Comparison of ENCODE assay signal across 8 cellular contexts in genomic region chr5:1800470-1801060, GRCh38. TPM values are rescaled to one million over a fixed set of nuclear protein-coding genes. Genes with fewer than 3 reads are reported as not detected.
A peak's percentile ranks its signal among the peaks of the same experiment; 100 is the strongest.
DNase-seq lines count a peak whose midpoint lies in the region; ATAC-seq and TF ChIP-seq lines count a peak whose summit lies in the region.

No MANE protein-coding gene starts in this region.

- H3K4me3 Mint-ChIP-seq in memory B cell, result peak overlapping the region; percentile 93

- WGBS in transverse colon (ENCODE audit: low coverage in 1 of 2), 2 donors, result 19 to 20% methylated on average over 16 to 20 of the region's 20 CpGs

- TF ChIP-seq CTCF in transverse colon (IDR thresholded peaks at IDR 0.05), result no peak

- DNase-seq in NCI-H510A treated with DMSO at 0.1 percent for 48 hours (lab: John Stamatoyannopoulos, UW) (peak; percentile 72), NCI-H510A (lab: John Stamatoyannopoulos, UW) (no peak), SIG-M5 treated with dmso at 0.1 percent for 504 hours (lab: John Stamatoyannopoulos, UW; ENCODE audit: unreplicated experiment) (peak; percentile 63), memory B cell (ENCODE audit: low spot score in 2 of 2) (peak; percentile 23 to 25), transverse colon (peak; percentile 32), islet precursor cell (no peak)

- peaks cover 12 to 38% (median 21%) of the 10 kb centered on the region in 4 donors for H3K4me1 ChIP-seq in transverse colon

- H3K36me3 Mint-ChIP-seq in memory B cell, result peaks cover 15% of the 10 kb centered on the region

- peak overlapping the region; percentile 65 to 94 (median 80) for H3K4me3 ChIP-seq in transverse colon

- peaks cover 0 to 19% (median 12%) of the 10 kb centered on the region in 4 donors for H3K36me3 ChIP-seq in transverse colon

- H3K27ac Mint-ChIP-seq in memory B cell, result peak overlapping the region; percentile 94

- H3K27me3 Mint-ChIP-seq in memory B cell, result no peaks in the 10 kb centered on the region

- in situ Hi-C loops in transverse colon (cut with MboI; ENCODE audit: low pct_ligation_motif_present in 1 of 4, low pct_unique_long_range_greater_than_20kb in 1 of 4, low sequenced_read_pairs in 3 of 4), result no loop called here

- TF ChIP-seq EP300 in transverse colon (IDR thresholded peaks at IDR 0.05; ENCODE audit: low read depth), result no peak

- no peaks in the 10 kb centered on the region for H3K9me3 ChIP-seq in transverse colon

- peak overlapping the region; percentile 88 for H3K27ac ChIP-seq in cingulate gyrus (ENCODE audit: low read depth, low read length)
- peak overlapping the region; percentile 84 to 90 (median 88) for H3K27ac ChIP-seq in transverse colon

- peaks cover 28% of the 10 kb centered on the region for H3K4me1 Mint-ChIP-seq in memory B cell

- intact Hi-C loops in transverse colon (cut with DNase I; ENCODE audit: low total_unique reads), result no loop called here

- H3K27me3 ChIP-seq in transverse colon, result no peaks in the 10 kb centered on the region

- no peak for TF ChIP-seq POLR2A in transverse colon (IDR thresholded peaks at IDR 0.05)

- ATAC-seq in HG03520 (IDR thresholded peaks at IDR 0.05; ENCODE audit: unreplicated experiment), result peak; percentile 5
- ATAC-seq in memory B cell (ENCODE audit: low read depth), result peak; percentile 20

- no peaks in the 10 kb centered on the region for H3K9me3 Mint-ChIP-seq in memory B cell

RNA-seq across cellular contexts. Expression of gene NDUFS6, which starts 0.6 kb away (rescaled TPM):
- 100 to 1,000 TPM in 1 of 4 donors, 10 to 100 TPM in 3; 36.4 to 133 (median 66.4) TPM for total RNA-seq in transverse colon

RNA-seq across cellular contexts. Expression of gene MRPL36, which starts 0.9 kb away (rescaled TPM):
- 10 to 100 TPM; 26.7 to 37.4 (median 32.7) TPM for total RNA-seq in transverse colon

Comparison
In these comparisons a context has a peak if more than half of its experiments do, and no peak if none do; other contexts are left out.
1. DNase-seq: peak in NCI-H510A treated with DMSO at 0.1 percent for 48 hours (single experiment), SIG-M5 treated with dmso at 0.1 percent for 504 hours (single experiment), memory B cell (2 of 2) and transverse colon (single experiment); none in NCI-H510A (single experiment) and islet precursor cell (single experiment).